ENCODE assay signal across 12 cellular contexts in genomic region chr2:171325886-171326585, GRCh38.
DNase-seq lines count a peak whose midpoint lies in the region; ATAC-seq lines count a peak whose summit lies in the region.
"Had no signal": no experiment of that assay in that cellular context is flagged by ENCODE, and none has a peak within 500 bp of the region (broad histone marks: within the 10 kb centered on the region; RNA-seq: fewer than 3 reads in every experiment).

No MANE protein-coding gene starts in this region.

- no peak for DNase-seq in activated T-cell treated with anti-CD3 and anti-CD28 coated beads, Interleukin-2, amount 50 U/mL, for 72 hours
- DNase-seq in activated T-cell treated with anti-CD3 and anti-CD28 coated beads, Interleukin-2, amount 50 U/mL, for 1 hour = no peak
- DNase-seq in T1000 (lab: John Stamatoyannopoulos, UW) (no peak), SKM-1 treated with dmso at 0.1 percent for 144 hours (lab: John Stamatoyannopoulos, UW; ENCODE audit: unreplicated experiment) (no peak)
- DNase-seq in activated CD4-positive, alpha-beta T cell treated with anti-CD3 and anti-CD28 coated beads for 48 hours = no peak
- DNase-seq: endodermal cell, KBM-7, NCI-H526, stomach had no signal

- H3K9me3 Mint-ChIP-seq in activated T-cell treated with anti-CD3 and anti-CD28 coated beads, Interleukin-2, amount 50 U/mL, for 72 hours = peaks cover 0 to 2% of the 10 kb centered on the region in 2 donors
- no peaks in the 10 kb centered on the region for H3K9me3 Mint-ChIP-seq in activated T-helper 17 cell treated with anti-CD3 and anti-CD28 coated beads, Interleukin-2, amount 50 U/mL, for 72 hours
- H3K9me3 Mint-ChIP-seq in stimulated activated naive CD8-positive, alpha-beta T cell treated with anti-CD3 and anti-CD28 coated beads, Interleukin-15, Interleukin-2, amounts not matched to agents 100 ng/mL and 50 ng/mL, for 24 hours = no peaks in the 10 kb centered on the region
- H3K9me3 Mint-ChIP-seq: endodermal cell had no signal

- H3K4me1 Mint-ChIP-seq in activated T-cell treated with anti-CD3 and anti-CD28 coated beads, Interleukin-2, amount 50 U/mL, for 72 hours (ENCODE audit: low read depth) = peaks cover 57% of the 10 kb centered on the region
- H3K4me1 Mint-ChIP-seq in activated T-helper 17 cell treated with anti-CD3 and anti-CD28 coated beads, Interleukin-2, amount 50 U/mL, for 72 hours = peaks cover 26% of the 10 kb centered on the region
- H3K4me1 Mint-ChIP-seq in stimulated activated naive CD8-positive, alpha-beta T cell treated with anti-CD3 and anti-CD28 coated beads, Interleukin-15, Interleukin-2, amounts not matched to agents 100 ng/mL and 50 ng/mL, for 24 hours (ENCODE audit: low read depth) = peaks cover 65% of the 10 kb centered on the region

- no peaks in the 10 kb centered on the region for H3K27me3 Mint-ChIP-seq in activated T-cell treated with anti-CD3 and anti-CD28 coated beads, Interleukin-2, amount 50 U/mL, for 72 hours (ENCODE audit: low read depth)
- no peaks in the 10 kb centered on the region for H3K27me3 Mint-ChIP-seq in activated T-helper 17 cell treated with anti-CD3 and anti-CD28 coated beads, Interleukin-2, amount 50 U/mL, for 72 hours
- H3K27me3 Mint-ChIP-seq in stimulated activated naive CD8-positive, alpha-beta T cell treated with anti-CD3 and anti-CD28 coated beads, Interleukin-15, Interleukin-2, amounts not matched to agents 100 ng/mL and 50 ng/mL, for 24 hours = no peaks in the 10 kb centered on the region

- H3K36me3 Mint-ChIP-seq in activated T-cell treated with anti-CD3 and anti-CD28 coated beads, Interleukin-2, amount 50 U/mL, for 72 hours (ENCODE audit: insufficient read depth in 2 of 2) = peaks cover 8 to 23% of the 10 kb centered on the region in 2 donors
- peaks cover 36% of the 10 kb centered on the region for H3K36me3 Mint-ChIP-seq in activated T-helper 17 cell treated with anti-CD3 and anti-CD28 coated beads, Interleukin-2, amount 50 U/mL, for 72 hours (ENCODE audit: low read depth)
- H3K36me3 Mint-ChIP-seq in stimulated activated naive CD8-positive, alpha-beta T cell treated with anti-CD3 and anti-CD28 coated beads, Interleukin-15, Interleukin-2, amounts not matched to agents 100 ng/mL and 50 ng/mL, for 24 hours (ENCODE audit: low read depth) = peaks cover 51% of the 10 kb centered on the region

- ATAC-seq in activated T-cell treated with anti-CD3 and anti-CD28 coated beads, Interleukin-2, amount 50 U/mL, for 72 hours (replicated peaks in 1 of 2) = peak; percentile 94 to 95
- ATAC-seq in HG03196 (IDR thresholded peaks at IDR 0.05; ENCODE audit: unreplicated experiment) = peak; percentile 44
- ATAC-seq in activated T-helper 17 cell treated with anti-CD3 and anti-CD28 coated beads, Interleukin-2, amount 50 U/mL, for 72 hours (replicated peaks) = peak; percentile 95

- H3K4me3 Mint-ChIP-seq in activated T-cell treated with anti-CD3 and anti-CD28 coated beads, Interleukin-2, amount 50 U/mL, for 72 hours = peak overlapping the region; percentile 19 to 89
- peak overlapping the region; percentile 81 for H3K4me3 Mint-ChIP-seq in activated T-helper 17 cell treated with anti-CD3 and anti-CD28 coated beads, Interleukin-2, amount 50 U/mL, for 72 hours
- H3K4me3 Mint-ChIP-seq in stimulated activated naive CD8-positive, alpha-beta T cell treated with anti-CD3 and anti-CD28 coated beads, Interleukin-15, Interleukin-2, amounts not matched to agents 100 ng/mL and 50 ng/mL, for 24 hours = peak overlapping the region; percentile 43

- H3K27ac Mint-ChIP-seq in activated T-cell treated with anti-CD3 and anti-CD28 coated beads, Interleukin-2, amount 50 U/mL, for 72 hours = peak overlapping the region; percentile 99
- peak overlapping the region; percentile 88 for H3K27ac Mint-ChIP-seq in activated T-helper 17 cell treated with anti-CD3 and anti-CD28 coated beads, Interleukin-2, amount 50 U/mL, for 72 hours
- peak overlapping the region; percentile 77 for H3K27ac Mint-ChIP-seq in stimulated activated naive CD8-positive, alpha-beta T cell treated with anti-CD3 and anti-CD28 coated beads, Interleukin-15, Interleukin-2, amounts not matched to agents 100 ng/mL and 50 ng/mL, for 24 hours

Comparison
In these comparisons a context has a peak if more than half of its experiments do, and no peak if none do; other contexts are left out.
1. ATAC-seq: peak in every context shown above with its lines; median percentile 95 in activated T-helper 17 cell treated with anti-CD3 and anti-CD28 coated beads, Interleukin-2, amount 50 U/mL, for 72 hours; 94 in activated T-cell treated with anti-CD3 and anti-CD28 coated beads, Interleukin-2, amount 50 U/mL, for 72 hours; 44 in HG03196.